Comparison of ENCODE assay signal across 9 cellular contexts in the genomic region with DNA sequence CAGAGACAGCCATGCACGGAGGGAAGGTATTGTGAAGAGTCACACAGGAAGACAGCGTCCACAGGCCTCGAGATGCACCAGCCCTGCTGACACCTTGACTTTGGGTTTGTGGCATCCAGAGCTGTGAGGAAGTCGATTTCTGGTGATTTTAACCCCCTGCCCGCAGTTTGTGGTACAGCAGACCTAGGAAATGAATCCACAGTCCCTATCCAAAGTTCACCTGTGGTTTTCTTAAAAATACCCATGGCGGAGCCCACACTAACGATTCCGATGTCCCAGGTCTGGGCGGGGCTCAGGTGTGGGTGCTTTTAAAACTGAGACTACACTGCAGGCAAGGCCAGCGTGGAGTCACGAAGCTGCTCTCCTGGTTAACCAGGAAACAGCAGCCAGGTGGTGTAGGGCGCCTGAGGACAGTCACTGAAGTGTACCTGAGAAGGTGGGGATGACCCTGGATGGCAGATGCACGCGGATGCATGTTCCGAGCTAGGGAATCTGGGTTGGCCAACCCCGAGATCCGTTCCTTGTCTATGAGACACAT. TPM values are rescaled to one million over a fixed set of nuclear protein-coding genes. Genes with fewer than 3 reads are reported as not detected.
DNase-seq lines count a peak whose midpoint lies in the region; ATAC-seq and TF ChIP-seq lines count a peak whose summit lies in the region.
"Had no signal": no experiment of that assay in that cellular context is flagged by ENCODE, and none has a peak within 500 bp of the region (broad histone marks: within the 10 kb centered on the region; RNA-seq: fewer than 3 reads in every experiment).

No MANE protein-coding gene starts in this region.

- H3K9me3 Mint-ChIP-seq in activated T-helper 2 cell treated with anti-CD3 and anti-CD28 coated beads, Interferon-gamma antibody, Interleukin-2, Interleukin-4, amounts not matched to agents 10 μg/mL and 5 μg/mL and 100 μg/mL, durations not matched to agents 14 hours and 24 hours and 36 hours = no peaks in the 10 kb centered on the region

- H3K4me3 ChIP-seq in spleen = no peak overlapping the region
- H3K4me3 ChIP-seq in SK-N-SH (ENCODE audit: low read depth in 2 of 2, low read length in 1 of 2) = no peak overlapping the region
- H3K4me3 ChIP-seq: SJSA1 had no signal

- intact Hi-C loops in activated T-helper 2 cell treated with anti-CD3 and anti-CD28 coated beads, Interferon-gamma antibody, Interleukin-2, Interleukin-4, amounts not matched to agents 10 μg/mL and 5 μg/mL and 100 μg/mL, durations not matched to agents 14 hours and 24 hours and 36 hours (cut with micrococcal nuclease) = no loop called here
- intact Hi-C loops in spleen (cut with DNase I; ENCODE audit: low total_unique reads) = no loop called here

- H4K20me1 ChIP-seq in SK-N-SH (ENCODE audit: insufficient read depth) = no peaks in the 10 kb centered on the region

- WGBS in spleen, 5 donors = 73 to 80% (median 75%) methylated on average over 17 of the region's 17 CpGs
- WGBS in SK-N-SH (ENCODE audit: low lambda C conversion rate) = 91% methylated on average over 14 of the region's 17 CpGs

- H3K79me2 ChIP-seq in SK-N-SH (ENCODE audit: insufficient read depth) = no peaks in the 10 kb centered on the region

- TF ChIP-seq EP300 in SK-N-SH (IDR thresholded peaks at IDR 0.05; ENCODE audit: borderline replicate concordance in 1 of 2, low read depth in 1 of 2, low read length in 1 of 2) = no peak

- H3K4me1 ChIP-seq in spleen (peaks cover 0 to 68% (median 38%) of the 10 kb centered on the region in 6 donors), SK-N-SH (ENCODE audit: control insufficient read depth in 1 of 2, insufficient read depth in 2 of 2, low read depth in 1 of 2, low read length in 1 of 2) (peaks cover 0 to 6% of the 10 kb centered on the region in 2 experiments; a peak in 1 of 4 replicates), foreskin keratinocyte (peaks cover 6% of the 10 kb centered on the region)

- TF ChIP-seq POLR2A in spleen (IDR thresholded peaks at IDR 0.05) = no peak

- H3K9me3 ChIP-seq in spleen = no peaks in the 10 kb centered on the region
- no peaks in the 10 kb centered on the region for H3K9me3 ChIP-seq in SK-N-SH
- H3K9me3 ChIP-seq: SJSA1 had no signal

- TF ChIP-seq RAD21 in SK-N-SH (IDR thresholded peaks at IDR 0.05; ENCODE audit: low read length) = no peak

- peaks cover 64% of the 10 kb centered on the region for H3K4me1 Mint-ChIP-seq in activated T-helper 2 cell treated with anti-CD3 and anti-CD28 coated beads, Interferon-gamma antibody, Interleukin-2, Interleukin-4, amounts not matched to agents 10 μg/mL and 5 μg/mL and 100 μg/mL, durations not matched to agents 14 hours and 24 hours and 36 hours (ENCODE audit: low read depth)

- peak; percentile 51 for DNase-seq in NCI-H1092 (lab: John Stamatoyannopoulos, UW)
- peak; percentile 34 for DNase-seq in T follicular helper cell (ENCODE audit: low read depth)
- DNase-seq in activated T-helper 2 cell treated with anti-CD3 and anti-CD28 coated beads, Interferon-gamma antibody, Interleukin-2, Interleukin-4, amounts not matched to agents 10 μg/mL and 5 μg/mL and 100 μg/mL, durations not matched to agents 14 hours and 24 hours and 36 hours (ENCODE audit: low spot score) = peak; percentile 76
- peak; percentile 77 for DNase-seq in spleen
- DNase-seq in GM10266 (ENCODE audit: extremely low spot score) = no peak
- no peak for DNase-seq in SK-N-SH
- no peak for DNase-seq in foreskin keratinocyte

- peak overlapping the region in 3 of 8 donors; percentile 32 to 51 (median 47) for H3K27ac ChIP-seq in spleen
- H3K27ac ChIP-seq in SK-N-SH (ENCODE audit: low read depth in 2 of 2, low read length in 1 of 2) = no peak overlapping the region
- no peak overlapping the region for H3K27ac ChIP-seq in foreskin keratinocyte

- ATAC-seq in foreskin keratinocyte (no peak), HG03045 (IDR thresholded peaks at IDR 0.05; ENCODE audit: unreplicated experiment) (no peak)

- TF ChIP-seq CTCF in spleen (IDR thresholded peaks at IDR 0.05 in 8 of 11, conservative IDR thresholded peaks at IDR 0.05 in 3 of 11) (no peak), GM10266 (IDR thresholded peaks at IDR 0.05; ENCODE audit: control insufficient read depth, insufficient read depth, low read depth, missing control alignments) (no peak), SK-N-SH (IDR thresholded peaks at IDR 0.05) (no peak), foreskin keratinocyte (conservative IDR thresholded peaks at IDR 0.05) (no peak)

- H3F3A ChIP-seq in SK-N-SH (replicated peaks; ENCODE audit: insufficient read depth) = peaks cover 13% of the 10 kb centered on the region

- no peak overlapping the region for H3K4me2 ChIP-seq in SK-N-SH

- no peak overlapping the region for H2AFZ ChIP-seq in SK-N-SH (ENCODE audit: low read depth)

- peaks cover 34% of the 10 kb centered on the region for H3K36me3 Mint-ChIP-seq in activated T-helper 2 cell treated with anti-CD3 and anti-CD28 coated beads, Interferon-gamma antibody, Interleukin-2, Interleukin-4, amounts not matched to agents 10 μg/mL and 5 μg/mL and 100 μg/mL, durations not matched to agents 14 hours and 24 hours and 36 hours (ENCODE audit: low read depth)

- CTCF ChIA-PET in SK-N-SH (lab: Yijun Ruan, JAX) = interaction anchor here (1.1 to 3.8 kb wide), 5 partner anchors 7 to 207 kb away, joined by 3 to 18 read pairs (median 5); no protein-coding TSS in a partner anchor

- peak overlapping the region; percentile 85 for H3K27ac Mint-ChIP-seq in activated T-helper 2 cell treated with anti-CD3 and anti-CD28 coated beads, Interferon-gamma antibody, Interleukin-2, Interleukin-4, amounts not matched to agents 10 μg/mL and 5 μg/mL and 100 μg/mL, durations not matched to agents 14 hours and 24 hours and 36 hours

- H3K27me3 Mint-ChIP-seq in activated T-helper 2 cell treated with anti-CD3 and anti-CD28 coated beads, Interferon-gamma antibody, Interleukin-2, Interleukin-4, amounts not matched to agents 10 μg/mL and 5 μg/mL and 100 μg/mL, durations not matched to agents 14 hours and 24 hours and 36 hours (ENCODE audit: low read depth) = no peaks in the 10 kb centered on the region

- no peak overlapping the region for H3K9ac ChIP-seq in SK-N-SH

- no peaks in the 10 kb centered on the region for H3K36me3 ChIP-seq in spleen
- no peaks in the 10 kb centered on the region for H3K36me3 ChIP-seq in SK-N-SH (replicated peaks in 1 of 2; ENCODE audit: control insufficient read depth in 1 of 2, insufficient read depth in 2 of 2, low read length in 1 of 2)
- H3K36me3 ChIP-seq: SJSA1 had no signal

- H3K27me3 ChIP-seq in spleen (replicated peaks in 1 of 7) = no peaks in the 10 kb centered on the region
- no peaks in the 10 kb centered on the region for H3K27me3 ChIP-seq in SK-N-SH (ENCODE audit: insufficient read depth)
- no peaks in the 10 kb centered on the region for H3K27me3 ChIP-seq in foreskin keratinocyte
- H3K27me3 ChIP-seq: SJSA1 had no signal

- H3K4me3 Mint-ChIP-seq in activated T-helper 2 cell treated with anti-CD3 and anti-CD28 coated beads, Interferon-gamma antibody, Interleukin-2, Interleukin-4, amounts not matched to agents 10 μg/mL and 5 μg/mL and 100 μg/mL, durations not matched to agents 14 hours and 24 hours and 36 hours (ENCODE audit: low read depth) = no peak overlapping the region

- POLR2A ChIA-PET in SK-N-SH (lab: Yijun Ruan, JAX) = no interaction called here

- no peaks in the 10 kb centered on the region for H3K9me2 ChIP-seq in SK-N-SH

TF ChIP-seq in SK-N-SH, 30 proteins besides CTCF, POLR2A, EP300 and RAD21 (continues in another document):
- TF ChIP-seq, protein P1, sequence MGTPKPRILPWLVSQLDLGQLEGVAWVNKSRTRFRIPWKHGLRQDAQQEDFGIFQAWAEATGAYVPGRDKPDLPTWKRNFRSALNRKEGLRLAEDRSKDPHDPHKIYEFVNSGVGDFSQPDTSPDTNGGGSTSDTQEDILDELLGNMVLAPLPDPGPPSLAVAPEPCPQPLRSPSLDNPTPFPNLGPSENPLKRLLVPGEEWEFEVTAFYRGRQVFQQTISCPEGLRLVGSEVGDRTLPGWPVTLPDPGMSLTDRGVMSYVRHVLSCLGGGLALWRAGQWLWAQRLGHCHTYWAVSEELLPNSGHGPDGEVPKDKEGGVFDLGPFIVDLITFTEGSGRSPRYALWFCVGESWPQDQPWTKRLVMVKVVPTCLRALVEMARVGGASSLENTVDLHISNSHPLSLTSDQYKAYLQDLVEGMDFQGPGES (IDR thresholded peaks at IDR 0.05; ENCODE audit: low read depth, low read length) = no peak
- TF ChIP-seq MXI1 (IDR thresholded peaks at IDR 0.05; ENCODE audit: low read depth, low read length) (no peak), SIN3A (IDR thresholded peaks at IDR 0.05; ENCODE audit: borderline replicate concordance, low read depth, low read length) (no peak), FOXJ3 (CRISPR knock-in tag; IDR thresholded peaks at IDR 0.05) (no peak), RXRA (IDR thresholded peaks at IDR 0.05; ENCODE audit: borderline replicate concordance, low read depth) (no peak)
- TF ChIP-seq, protein P2, sequence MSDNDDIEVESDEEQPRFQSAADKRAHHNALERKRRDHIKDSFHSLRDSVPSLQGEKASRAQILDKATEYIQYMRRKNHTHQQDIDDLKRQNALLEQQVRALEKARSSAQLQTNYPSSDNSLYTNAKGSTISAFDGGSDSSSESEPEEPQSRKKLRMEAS (IDR thresholded peaks at IDR 0.05; ENCODE audit: low read depth) = no peak
- TF ChIP-seq, protein P3, sequence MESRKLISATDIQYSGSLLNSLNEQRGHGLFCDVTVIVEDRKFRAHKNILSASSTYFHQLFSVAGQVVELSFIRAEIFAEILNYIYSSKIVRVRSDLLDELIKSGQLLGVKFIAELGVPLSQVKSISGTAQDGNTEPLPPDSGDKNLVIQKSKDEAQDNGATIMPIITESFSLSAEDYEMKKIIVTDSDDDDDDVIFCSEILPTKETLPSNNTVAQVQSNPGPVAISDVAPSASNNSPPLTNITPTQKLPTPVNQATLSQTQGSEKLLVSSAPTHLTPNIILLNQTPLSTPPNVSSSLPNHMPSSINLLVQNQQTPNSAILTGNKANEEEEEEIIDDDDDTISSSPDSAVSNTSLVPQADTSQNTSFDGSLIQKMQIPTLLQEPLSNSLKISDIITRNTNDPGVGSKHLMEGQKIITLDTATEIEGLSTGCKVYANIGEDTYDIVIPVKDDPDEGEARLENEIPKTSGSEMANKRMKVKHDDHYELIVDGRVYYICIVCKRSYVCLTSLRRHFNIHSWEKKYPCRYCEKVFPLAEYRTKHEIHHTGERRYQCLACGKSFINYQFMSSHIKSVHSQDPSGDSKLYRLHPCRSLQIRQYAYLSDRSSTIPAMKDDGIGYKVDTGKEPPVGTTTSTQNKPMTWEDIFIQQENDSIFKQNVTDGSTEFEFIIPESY (IDR thresholded peaks at IDR 0.05; ENCODE audit: borderline replicate concordance, low read depth) = no peak

RNA-seq across cellular contexts. Expression of a gene that starts 14.4 kb away (rescaled TPM):
- total RNA-seq in activated T-helper 2 cell treated with anti-CD3 and anti-CD28 coated beads, Interferon-gamma antibody, Interleukin-2, Interleukin-4, amounts not matched to agents 10 μg/mL and 5 μg/mL and 100 μg/mL, durations not matched to agents 14 hours and 24 hours and 36 hours = 15.4 and 19.4 TPM in 2 replicates
- total RNA-seq in spleen (10 to 100 TPM in 5 of 7 donors, 1 to 10 TPM in 2; 9.4 to 14.9 (median 11.1) TPM), foreskin keratinocyte (64.9 and 77.9 TPM in 2 replicates)
- polyA plus RNA-seq in spleen (1 to 10 TPM; 1.5 to 2.7 (median 1.5) TPM), SK-N-SH (2012; rRNA removed) (11.9 and 19.0 TPM in 2 replicates), foreskin keratinocyte (42.9 and 44.8 TPM in 2 replicates)
- 9.7 and 12.5 TPM in 2 replicates for polyA plus RNA-seq in SK-N-SH (2012; cell fraction: cytosol; rRNA removed)
- 23.7 and 24.7 TPM in 2 replicates for polyA plus RNA-seq in SK-N-SH (2012; cell fraction: nucleus; rRNA removed)

Comparison
In these comparisons a context has a peak if more than half of its experiments do, and no peak if none do; other contexts are left out.
1. DNase-seq: peak in NCI-H1092 (single experiment), T follicular helper cell (single experiment), activated T-helper 2 cell treated with anti-CD3 and anti-CD28 coated beads, Interferon-gamma antibody, Interleukin-2, Interleukin-4, amounts not matched to agents 10 μg/mL and 5 μg/mL and 100 μg/mL, durations not matched to agents 14 hours and 24 hours and 36 hours (single experiment) and spleen (single experiment); none in GM10266 (single experiment), SK-N-SH (single experiment) and foreskin keratinocyte (0 of 2).